ENCODE assay signal across 1 cellular context in the genomic region with DNA sequence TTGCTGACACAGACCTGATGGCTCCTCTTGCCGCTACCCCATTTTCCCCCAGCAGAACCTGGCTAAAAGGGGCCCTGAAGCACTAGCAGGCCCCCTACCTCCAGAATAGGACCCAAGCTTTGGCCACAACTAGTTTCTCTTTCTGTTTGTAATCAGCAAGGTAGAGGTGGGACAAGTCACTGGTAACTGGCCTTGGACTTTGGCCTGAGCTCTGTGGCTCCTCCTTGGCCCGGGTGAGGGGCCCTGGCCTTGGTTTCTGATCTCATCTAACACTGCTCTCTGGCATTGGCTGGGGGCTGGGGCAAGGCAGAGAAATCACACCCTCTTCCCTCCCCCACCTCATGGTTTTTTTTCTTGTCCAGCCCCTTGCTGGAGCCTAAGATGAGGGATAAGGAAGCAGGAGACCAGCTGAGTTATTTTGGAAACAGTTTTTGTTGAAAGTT.
TF ChIP-seq lines count a peak whose summit lies in the region.

No MANE protein-coding gene starts in this region.

TF ChIP-seq in IMR-90, 13 proteins besides CTCF, POLR2A, EP300 and RAD21 (continued from another document):
- TF ChIP-seq NFE2L2 (IDR thresholded peaks at IDR 0.05; ENCODE audit: low read depth, low read length) (no peak), MXI1 (IDR thresholded peaks at IDR 0.05; ENCODE audit: borderline replicate concordance, low read depth, low read length) (no peak), MAFK (IDR thresholded peaks at IDR 0.05; ENCODE audit: low read depth, low read length) (no peak), FOS (IDR thresholded peaks at IDR 0.05; ENCODE audit: low read depth, low read length) (no peak), MAZ (IDR thresholded peaks at IDR 0.05; ENCODE audit: borderline replicate concordance, low read depth, low read length) (no peak), ELK1 (IDR thresholded peaks at IDR 0.05; ENCODE audit: borderline replicate concordance, low read depth, low read length) (no peak)
